In genomic region chr2:23761638-23762037, GRCh38 we compare ENCODE assay signal across 20 cellular contexts.
DNase-seq lines count a peak whose midpoint lies in the region; ATAC-seq, FAIRE-seq and TF ChIP-seq lines count a peak whose summit lies in the region.
"Had no signal": no experiment of that assay in that cellular context is flagged by ENCODE, and none has a peak within 500 bp of the region (broad histone marks: within the 10 kb centered on the region; RNA-seq: fewer than 3 reads in every experiment).

No MANE protein-coding gene starts in this region.

- H3K4me3 ChIP-seq in mucosa of descending colon, result no peak overlapping the region
- H3K4me3 ChIP-seq: GM23248, heart right ventricle, lung, PC-9, transverse colon had no signal

- ATAC-seq in mucosa of descending colon, result peak; percentile 73
- no peak for ATAC-seq in HG02798 (IDR thresholded peaks at IDR 0.05; ENCODE audit: poor library complexity, unreplicated experiment)
- ATAC-seq in HG02610 (IDR thresholded peaks at IDR 0.05; ENCODE audit: unreplicated experiment), result no peak
- ATAC-seq: activated naive CD4-positive, alpha-beta T cell treated with anti-CD3 and anti-CD28 coated beads, Interleukin-2, amount 50 U/mL, for 72 hours had no signal

- H3K9me3 ChIP-seq in mucosa of descending colon, result no peaks in the 10 kb centered on the region
- H3K9me3 ChIP-seq: heart right ventricle, transverse colon had no signal

- no peak for TF ChIP-seq POLR2A in H54 (IDR thresholded peaks at IDR 0.05; ENCODE audit: low read depth, low read length)

- no peaks in the 10 kb centered on the region for H3K4me1 ChIP-seq in mucosa of descending colon (ENCODE audit: low read depth)
- H3K4me1 ChIP-seq: parathyroid adenoma had no signal

- DNase-seq in NCI-H748 (lab: John Stamatoyannopoulos, UW; ENCODE audit: unreplicated experiment) (peak; percentile 9), NCI-H748 treated with DMSO at 0.1 percent for 48 hours (lab: John Stamatoyannopoulos, UW) (no peak), H54 (ENCODE audit: insufficient read length, low spot score) (peak; percentile 2), mucosa of descending colon (peak in 1 of 3 donors; percentile 43), COLO829 (ENCODE audit: low spot score) (no peak)
- DNase-seq: activated CD4-positive, alpha-beta T cell treated with anti-CD3 and anti-CD28 coated beads, Interleukin-2, amount 50 U/mL, for 1 hour; endodermal cell; GM23248; heart right ventricle; NCI-H1092 treated with DMSO at 0.1 percent for 48 hours; NCI-H524 treated with DMSO at 0.1 percent for 48 hours; PC-9; transverse colon had no signal

- H3K36me3 ChIP-seq in mucosa of descending colon (ENCODE audit: low read depth), result no peaks in the 10 kb centered on the region

- H3K27ac ChIP-seq in VCaP, result peak overlapping the region; percentile 57
- H3K27ac ChIP-seq: GM23248, parathyroid adenoma, PC-9, transverse colon had no signal

- intact Hi-C loops in mucosa of descending colon (cut with DNase I, micrococcal nuclease), result no loop called here

- no peak for FAIRE-seq in H54 (lab: Jason Lieb, UNC)
- FAIRE-seq: astrocyte had no signal

- TF ChIP-seq CTCF in VCaP (conservative IDR thresholded peaks at IDR 0.05) (no peak), mucosa of descending colon (IDR thresholded peaks at IDR 0.05) (no peak)

Comparison
In these comparisons a context has a peak if more than half of its experiments do, and no peak if none do; other contexts are left out.
1. DNase-seq: peak in NCI-H748 (single experiment) and H54 (single experiment); none in NCI-H748 treated with DMSO at 0.1 percent for 48 hours (single experiment) and COLO829 (single experiment).